8 cellular contexts compared by ENCODE assay signal in genomic region chr7:87217983-87218653, GRCh38. TPM values are rescaled to one million over a fixed set of nuclear protein-coding genes. Genes with fewer than 3 reads are reported as not detected.
A peak's percentile ranks its signal among the peaks of the same experiment; 100 is the strongest.
DNase-seq lines count a peak whose midpoint lies in the region; ATAC-seq and TF ChIP-seq lines count a peak whose summit lies in the region.

No MANE protein-coding gene starts in this region.

- no peak overlapping the region for H3K18ac ChIP-seq in mesenchymal stem cell (ENCODE audit: low read depth in 1 of 2, low read length in 2 of 2)

- intact Hi-C loops in ascending aorta (cut with DNase I): loop anchor here (10.0 kb wide), 1 partner anchor 997 kb away; no protein-coding TSS in a partner anchor

- no peak overlapping the region for H2BK12ac ChIP-seq in mesenchymal stem cell (ENCODE audit: low read length in 2 of 2)

- H3K4me1 ChIP-seq in ascending aorta (peaks cover 2 to 8% of the 10 kb centered on the region in 2 donors), mesenchymal stem cell (ENCODE audit: control insufficient read depth, insufficient read depth, low read depth, low read length) (peaks cover 15% of the 10 kb centered on the region), upper lobe of left lung (peaks cover 49 to 54% (median 51%) of the 10 kb centered on the region in 4 donors)

- ATAC-seq in upper lobe of left lung (ENCODE audit: low FRiP score in 2 of 2) (no peak), HG02571 (IDR thresholded peaks at IDR 0.05; ENCODE audit: unreplicated experiment) (no peak)

- peak overlapping the region; percentile 94 for H2AK5ac ChIP-seq in mesenchymal stem cell (ENCODE audit: low read length, severe bottlenecking)

- no peak for DNase-seq in activated naive CD4-positive, alpha-beta T cell treated with anti-CD3 and anti-CD28 coated beads, Interleukin-2, amount 50 U/mL, for 16 hours
- DNase-seq in ascending aorta (ENCODE audit: low spot score in 2 of 2) (no peak), mesenchymal stem cell (no peak), upper lobe of left lung (no peak), NOMO-1 (lab: John Stamatoyannopoulos, UW; ENCODE audit: unreplicated experiment in 2 of 2) (no peak)
- DNase-seq in NK-92 treated with Interleukin-12 subunit alpha and Interleukin-12 subunit beta, amount 100 ng/mL, for 24 hours (lab: John Stamatoyannopoulos, UW): no peak

- no peak for TF ChIP-seq CTCF in ascending aorta (IDR thresholded peaks at IDR 0.05)
- no peak for TF ChIP-seq CTCF in upper lobe of left lung (IDR thresholded peaks at IDR 0.05)

- no peak for TF ChIP-seq EP300 in upper lobe of left lung (IDR thresholded peaks at IDR 0.05)

- H3K36me3 ChIP-seq in ascending aorta (no peaks in the 10 kb centered on the region), mesenchymal stem cell (ENCODE audit: control insufficient read depth in 1 of 2, insufficient read depth in 2 of 2, low read depth in 1 of 2, low read length in 2 of 2) (no peaks in the 10 kb centered on the region), upper lobe of left lung (no peaks in the 10 kb centered on the region)

- H3K4me3 Mint-ChIP-seq in activated naive CD4-positive, alpha-beta T cell treated with anti-CD3 and anti-CD28 coated beads, Interleukin-2, amount 50 U/mL, for 24 hours: peak overlapping the region; percentile 99

- H3K27ac Mint-ChIP-seq in activated naive CD4-positive, alpha-beta T cell treated with anti-CD3 and anti-CD28 coated beads, Interleukin-2, amount 50 U/mL, for 24 hours: peak overlapping the region; percentile 99

- H3K14ac ChIP-seq in mesenchymal stem cell (ENCODE audit: low read length in 2 of 2): no peak overlapping the region

- no peak overlapping the region for H2BK5ac ChIP-seq in mesenchymal stem cell (ENCODE audit: low read depth, low read length, poor library complexity, severe bottlenecking)

- no peaks in the 10 kb centered on the region for H3K9me3 Mint-ChIP-seq in activated naive CD4-positive, alpha-beta T cell treated with anti-CD3 and anti-CD28 coated beads, Interleukin-2, amount 50 U/mL, for 24 hours

- no peak for TF ChIP-seq POLR2A in upper lobe of left lung (IDR thresholded peaks at IDR 0.05)

- H4K91ac ChIP-seq in mesenchymal stem cell (ENCODE audit: low read length): no peak overlapping the region

- H2AFZ ChIP-seq in mesenchymal stem cell (ENCODE audit: low read depth, low read length): no peak overlapping the region

- H2BK120ac ChIP-seq in mesenchymal stem cell (ENCODE audit: low read depth, low read length): peak overlapping the region; percentile 37

- H3K4me2 ChIP-seq in mesenchymal stem cell (ENCODE audit: low read length, poor library complexity, severe bottlenecking): peak overlapping the region; percentile 85

- no peak overlapping the region for H3K4ac ChIP-seq in mesenchymal stem cell (ENCODE audit: low read depth in 1 of 2, low read length in 2 of 2)

- peaks cover 10% of the 10 kb centered on the region for H3K79me1 ChIP-seq in mesenchymal stem cell (replicated peaks; ENCODE audit: low read length, poor library complexity, severe bottlenecking)

- peak overlapping the region; percentile 95 to 98 for H3K4me3 ChIP-seq in ascending aorta
- H3K4me3 ChIP-seq in mesenchymal stem cell (ENCODE audit: insufficient read depth in 1 of 2, low read depth in 1 of 2, low read length in 2 of 2): peak overlapping the region in 1 of 2 experiments; percentile 95
- peak overlapping the region; percentile 59 to 98 (median 77) for H3K4me3 ChIP-seq in upper lobe of left lung

- no peak overlapping the region for H4K8ac ChIP-seq in mesenchymal stem cell (ENCODE audit: low read length)

- no peak overlapping the region for H3K23ac ChIP-seq in mesenchymal stem cell (ENCODE audit: low read length in 2 of 2)

- H2BK15ac ChIP-seq in mesenchymal stem cell (ENCODE audit: low read depth, poor library complexity, severe bottlenecking): no peak overlapping the region

- no peaks in the 10 kb centered on the region for H3K27me3 Mint-ChIP-seq in activated naive CD4-positive, alpha-beta T cell treated with anti-CD3 and anti-CD28 coated beads, Interleukin-2, amount 50 U/mL, for 24 hours

- H3K27me3 ChIP-seq in ascending aorta (no peaks in the 10 kb centered on the region), mesenchymal stem cell (ENCODE audit: control insufficient read depth in 1 of 2, insufficient read depth in 1 of 2, low read length in 2 of 2) (peaks cover 4 to 10% of the 10 kb centered on the region in 2 experiments), upper lobe of left lung (no peaks in the 10 kb centered on the region)

- 95% methylated on average over 7 of the region's 9 CpGs for WGBS in mesenchymal stem cell
- 35 to 43% methylated on average over 9 of the region's 9 CpGs for WGBS in upper lobe of left lung, 2 donors

- H3K9ac ChIP-seq in mesenchymal stem cell (ENCODE audit: low read length): peak overlapping the region; percentile 92

- H3K4me1 Mint-ChIP-seq in activated naive CD4-positive, alpha-beta T cell treated with anti-CD3 and anti-CD28 coated beads, Interleukin-2, amount 50 U/mL, for 24 hours: peaks cover 57% of the 10 kb centered on the region

- H3K27ac ChIP-seq in ascending aorta (peak overlapping the region; percentile 90 to 91), mesenchymal stem cell (ENCODE audit: low read length, poor library complexity, severe bottlenecking) (peak overlapping the region; percentile 53), upper lobe of left lung (peak overlapping the region; percentile 88 to 95 (median 92))

- peaks cover 11% of the 10 kb centered on the region for H3K36me3 Mint-ChIP-seq in activated naive CD4-positive, alpha-beta T cell treated with anti-CD3 and anti-CD28 coated beads, Interleukin-2, amount 50 U/mL, for 24 hours

- H3K9me3 ChIP-seq in ascending aorta (no peaks in the 10 kb centered on the region), mesenchymal stem cell (ENCODE audit: control insufficient read depth, low read length) (no peaks in the 10 kb centered on the region), upper lobe of left lung (no peaks in the 10 kb centered on the region)

RNA-seq across cellular contexts. Expression of gene TMEM243, which starts 1.4 kb away (rescaled TPM):
- total RNA-seq in ascending aorta: 27.5 TPM
- 32.0 TPM for polyA plus RNA-seq in mesenchymal stem cell (2013, experiment 1 of 2)
- polyA plus RNA-seq in mesenchymal stem cell (2013, experiment 2 of 2): 34.5 TPM
- 100 to 1,000 TPM in 2 of 6 donors, 10 to 100 TPM in 4; 75.9 to 178 (median 99.1) TPM for total RNA-seq in upper lobe of left lung
